Comparison of ENCODE assay signal across 20 cellular contexts in the genomic region with DNA sequence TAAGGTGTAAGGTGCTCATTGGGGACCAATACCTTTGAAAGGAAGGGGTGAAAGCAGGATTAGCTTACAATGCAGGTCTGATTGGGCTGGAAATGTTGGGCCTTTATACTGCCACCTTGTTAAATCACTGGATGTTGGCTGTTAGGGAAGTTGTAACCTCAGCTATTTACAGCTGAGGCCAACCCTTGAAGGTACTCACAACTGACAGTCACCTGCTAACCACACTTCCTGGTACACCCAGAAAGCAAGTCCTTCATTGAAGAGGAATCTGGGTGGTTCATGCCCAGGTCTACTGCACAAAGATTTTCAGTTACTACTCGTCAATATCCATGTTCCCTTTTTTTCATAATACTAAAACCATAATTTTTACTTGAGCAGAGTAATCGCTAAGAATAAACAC.
DNase-seq lines count a peak whose midpoint lies in the region; ATAC-seq and TF ChIP-seq lines count a peak whose summit lies in the region.
"Had no signal": no experiment of that assay in that cellular context is flagged by ENCODE, and none has a peak within 500 bp of the region (broad histone marks: within the 10 kb centered on the region; RNA-seq: fewer than 3 reads in every experiment).

No MANE protein-coding gene starts in this region.

- no peaks in the 10 kb centered on the region for H3K27me3 Mint-ChIP-seq in activated CD4-positive, alpha-beta T cell treated with anti-CD3 and anti-CD28 coated beads, Interleukin-2, amount 10 ng/mL, durations not matched to agents 24 days and 14 days

- H3K9me3 ChIP-seq in WERI-Rb-1 (ENCODE audit: severe bottlenecking): peaks cover 5% of the 10 kb centered on the region
- H3K9me3 ChIP-seq in left lung: no peaks in the 10 kb centered on the region
- no peaks in the 10 kb centered on the region for H3K9me3 ChIP-seq in upper lobe of right lung

- no peak overlapping the region for H3K4me3 ChIP-seq in WERI-Rb-1 (ENCODE audit: low read depth, low read length)
- H3K4me3 ChIP-seq in left lung: no peak overlapping the region
- H3K4me3 ChIP-seq in upper lobe of right lung: no peak overlapping the region
- H3K4me3 ChIP-seq: BLaER1 treated with 17β-estradiol and CSF1 and Interleukin-3, amounts not matched to agents 10 nM and 100 nM had no signal

- H3K27ac ChIP-seq in WERI-Rb-1 (peak overlapping the region; percentile 60), left lung (no peak overlapping the region), upper lobe of right lung (no peak overlapping the region)
- H3K27ac ChIP-seq: BLaER1 treated with 17β-estradiol and CSF1 and Interleukin-3, amounts not matched to agents 10 nM and 100 nM; HL-60 had no signal

- intact Hi-C loops in left lung (cut with DNase I): no loop called here
- intact Hi-C loops in upper lobe of right lung (cut with DNase I): no loop called here
- intact Hi-C loops in activated CD4-positive, alpha-beta T cell treated with anti-CD3 and anti-CD28 coated beads, Interleukin-2, amount 10 ng/mL, durations not matched to agents 24 days and 14 days (cut with micrococcal nuclease): loop anchor here (10.0 kb wide), 1 partner anchor 1870 kb away; no protein-coding TSS in a partner anchor

- no peak overlapping the region for H3K27ac Mint-ChIP-seq in activated CD4-positive, alpha-beta T cell treated with anti-CD3 and anti-CD28 coated beads, Interleukin-2, amount 10 ng/mL, durations not matched to agents 24 days and 14 days
- H3K27ac Mint-ChIP-seq: B cell; CD8-positive, alpha-beta T cell; HFFc6 had no signal

- H3K4me1 Mint-ChIP-seq in activated CD4-positive, alpha-beta T cell treated with anti-CD3 and anti-CD28 coated beads, Interleukin-2, amount 10 ng/mL, durations not matched to agents 24 days and 14 days: peaks cover 4% of the 10 kb centered on the region

- ATAC-seq in left lung: peak; percentile 61
- peak; percentile 21 for ATAC-seq in upper lobe of right lung
- ATAC-seq: CD8-positive, alpha-beta T cell; HCT116 had no signal

- H3K4me1 ChIP-seq in left lung: no peaks in the 10 kb centered on the region
- H3K4me1 ChIP-seq in upper lobe of right lung: no peaks in the 10 kb centered on the region
- H3K4me1 ChIP-seq: BLaER1 treated with 17β-estradiol and CSF1 and Interleukin-3, amounts not matched to agents 10 nM and 100 nM had no signal

- TF ChIP-seq CTCF in WERI-Rb-1 (IDR thresholded peaks at IDR 0.05; ENCODE audit: low read depth, low read length) (no peak), left lung (IDR thresholded peaks at IDR 0.05) (no peak), upper lobe of right lung (IDR thresholded peaks at IDR 0.05) (no peak)

- H3K4me3 Mint-ChIP-seq in activated CD4-positive, alpha-beta T cell treated with anti-CD3 and anti-CD28 coated beads, Interleukin-2, amount 10 ng/mL, durations not matched to agents 24 days and 14 days: no peak overlapping the region
- H3K4me3 Mint-ChIP-seq: B cell; CD8-positive, alpha-beta T cell; HFFc6 had no signal

- no peaks in the 10 kb centered on the region for H3K27me3 ChIP-seq in WERI-Rb-1 (ENCODE audit: insufficient read depth, low read depth, severe bottlenecking)
- no peaks in the 10 kb centered on the region for H3K27me3 ChIP-seq in left lung
- no peaks in the 10 kb centered on the region for H3K27me3 ChIP-seq in upper lobe of right lung
- H3K27me3 ChIP-seq: BLaER1 treated with 17β-estradiol and CSF1 and Interleukin-3, amounts not matched to agents 10 nM and 100 nM had no signal

- no peaks in the 10 kb centered on the region for H3K36me3 Mint-ChIP-seq in activated CD4-positive, alpha-beta T cell treated with anti-CD3 and anti-CD28 coated beads, Interleukin-2, amount 10 ng/mL, durations not matched to agents 24 days and 14 days (ENCODE audit: low read depth)
- H3K36me3 Mint-ChIP-seq: CD8-positive, alpha-beta T cell had no signal

- no peaks in the 10 kb centered on the region for H3K9me3 Mint-ChIP-seq in activated CD4-positive, alpha-beta T cell treated with anti-CD3 and anti-CD28 coated beads, Interleukin-2, amount 10 ng/mL, durations not matched to agents 24 days and 14 days
- H3K9me3 Mint-ChIP-seq: CD8-positive, alpha-beta T cell; HFFc6 had no signal

- DNase-seq in DMS53 (lab: John Stamatoyannopoulos, UW) (peak; percentile 25), DMS53 treated with DMSO at 0.1 percent for 48 hours (lab: John Stamatoyannopoulos, UW; ENCODE audit: unreplicated experiment) (no peak), WERI-Rb-1 (no peak), left lung (no peak), upper lobe of right lung (no peak), RKO (ENCODE audit: low spot score) (no peak), NCI-H1417 (lab: John Stamatoyannopoulos, UW) (no peak)
- no peak for DNase-seq in activated CD4-positive, alpha-beta T cell treated with anti-CD3 and anti-CD28 coated beads, Interleukin-2, amount 10 ng/mL, durations not matched to agents 24 days and 14 days
- DNase-seq: 8988T; Calu3; CD8-positive, alpha-beta T cell; DMS79 treated with DMSO at 0.1 percent for 48 hours; GF-D8; HFFc6; IMR-90; KBM-7 had no signal

- H3K36me3 ChIP-seq in WERI-Rb-1 (no peaks in the 10 kb centered on the region), left lung (no peaks in the 10 kb centered on the region), upper lobe of right lung (no peaks in the 10 kb centered on the region)
- H3K36me3 ChIP-seq: BLaER1 treated with 17β-estradiol and CSF1 and Interleukin-3, amounts not matched to agents 10 nM and 100 nM had no signal
